In genomic region chr22:19393704-19394103, GRCh38 we compare ENCODE assay signal across 32 cellular contexts.
"Had no signal": no experiment of that assay in that cellular context is flagged by ENCODE, and none has a peak within 500 bp of the region (broad histone marks: within the 10 kb centered on the region; RNA-seq: fewer than 3 reads in every experiment).

No MANE protein-coding gene starts in this region.

- H3K4me1 Mint-ChIP-seq: activated CD4-positive, alpha-beta T cell treated with anti-CD3 and anti-CD28 coated beads, Interleukin-2, amount 10 ng/mL, durations not matched to agents 24 days and 14 days; activated naive CD8-positive, alpha-beta T cell treated with anti-CD3 and anti-CD28 coated beads for 36 hours had no signal

- FAIRE-seq: TTC549 had no signal

- H3K27me3 ChIP-seq: cardiac muscle cell, SJCRH30 had no signal

- H3K9ac ChIP-seq: KMS-11 had no signal

- H3K9me3 ChIP-seq: SJCRH30 had no signal

- H3K27me3 Mint-ChIP-seq: activated CD4-positive, alpha-beta T cell treated with anti-CD3 and anti-CD28 coated beads, Interleukin-2, amount 10 ng/mL, durations not matched to agents 24 days and 14 days; activated CD8-positive, alpha-beta T cell treated with anti-CD3 and anti-CD28 coated beads for 36 hours; activated naive CD8-positive, alpha-beta T cell treated with anti-CD3 and anti-CD28 coated beads for 36 hours had no signal

- H3K27ac Mint-ChIP-seq: activated CD4-positive, alpha-beta T cell treated with anti-CD3 and anti-CD28 coated beads, Interleukin-2, amount 10 ng/mL, durations not matched to agents 24 days and 14 days; activated CD8-positive, alpha-beta T cell treated with anti-CD3 and anti-CD28 coated beads for 36 hours; activated naive CD8-positive, alpha-beta T cell treated with anti-CD3 and anti-CD28 coated beads for 36 hours; T-helper 2 cell treated with Interferon-gamma antibody and Interleukin-4, amounts not matched to agents 5 μg/mL and 100 μg/mL, for 36 hours had no signal

- DNase-seq: activated CD4-positive, alpha-beta T cell treated with anti-CD3 and anti-CD28 coated beads, Interleukin-2, amount 10 ng/mL, durations not matched to agents 24 days and 14 days; activated CD4-positive, alpha-beta T cell treated with anti-CD3 and anti-CD28 coated beads, Interleukin-2, amount 50 U/mL, for 4 hours; activated CD8-positive, alpha-beta T cell treated with anti-CD3 and anti-CD28 coated beads for 36 hours; activated effector memory CD4-positive, alpha-beta T cell treated with anti-CD3 and anti-CD28 coated beads, Interleukin-2, amount 50 U/mL, for 16 hours; activated naive CD4-positive, alpha-beta T cell; activated naive CD4-positive, alpha-beta T cell treated with anti-CD3 and anti-CD28 coated beads, Interleukin-2, amount 50 U/mL, for 16 hours; activated naive CD8-positive, alpha-beta T cell treated with anti-CD3 and anti-CD28 coated beads for 36 hours; activated T-cell treated with anti-CD3 and anti-CD28 coated beads for 4 hours; activated T-cell treated with anti-CD3 and anti-CD28 coated beads, Interleukin-2, amount 50 U/mL, for 4 hours; amniotic stem cell; aorta; cerebellar nuclear complex; MM.1S; MV-4-11; NCI-H1092; NCI-H1436 treated with DMSO at 0.1 percent for 48 hours; NCI-H1694 treated with DMSO at 0.1 percent for 48 hours; NCI-H2029; NCI-H2107; NCI-H2171; NCI-H226; NCI-H446 treated with DMSO at 0.1 percent for 48 hours; NCI-H526; NCI-H774; SHP77; SJCRH30 had no signal

- H3K27ac ChIP-seq: cardiac muscle cell, KMS-11, SJCRH30, SK-N-MC had no signal

- H3K4me3 ChIP-seq: cardiac muscle cell, SJCRH30, SK-N-MC had no signal

- ATAC-seq: activated CD8-positive, alpha-beta T cell treated with anti-CD3 and anti-CD28 coated beads for 36 hours; activated T-cell treated with anti-CD3 and anti-CD28 coated beads, Interleukin-2, amount 50 U/mL, for 4 hours; Panc1 had no signal

- H3K4me1 ChIP-seq: SJCRH30 had no signal

- H3K9me3 Mint-ChIP-seq: activated CD4-positive, alpha-beta T cell treated with anti-CD3 and anti-CD28 coated beads, Interleukin-2, amount 10 ng/mL, durations not matched to agents 24 days and 14 days; activated CD8-positive, alpha-beta T cell treated with anti-CD3 and anti-CD28 coated beads for 36 hours; activated naive CD8-positive, alpha-beta T cell treated with anti-CD3 and anti-CD28 coated beads for 36 hours; activated T-cell treated with anti-CD3 and anti-CD28 coated beads, Interleukin-2, amount 50 U/mL, for 4 hours; T-helper 2 cell treated with Interferon-gamma antibody and Interleukin-4, amounts not matched to agents 5 μg/mL and 100 μg/mL, for 36 hours had no signal

- H3K4me3 Mint-ChIP-seq: activated CD4-positive, alpha-beta T cell treated with anti-CD3 and anti-CD28 coated beads, Interleukin-2, amount 10 ng/mL, durations not matched to agents 24 days and 14 days; activated CD8-positive, alpha-beta T cell treated with anti-CD3 and anti-CD28 coated beads for 36 hours; activated naive CD8-positive, alpha-beta T cell treated with anti-CD3 and anti-CD28 coated beads for 36 hours; activated T-cell treated with anti-CD3 and anti-CD28 coated beads, Interleukin-2, amount 50 U/mL, for 4 hours; T-helper 2 cell treated with Interferon-gamma antibody and Interleukin-4, amounts not matched to agents 5 μg/mL and 100 μg/mL, for 36 hours had no signal
